In genomic region chr22:37805878-37806277, GRCh38 we compare ENCODE assay signal across 6 cellular contexts. TPM values are rescaled to one million over a fixed set of nuclear protein-coding genes. Genes with fewer than 3 reads are reported as not detected.
DNase-seq lines count a peak whose midpoint lies in the region; FAIRE-seq and TF ChIP-seq lines count a peak whose summit lies in the region.

No MANE protein-coding gene starts in this region.

- H4K8ac ChIP-seq in H9 (replicated peaks; ENCODE audit: insufficient read length, low read depth, low read length) = no peak overlapping the region

- POLR2A ChIA-PET in HEK293T (lab: Yijun Ruan, JAX) = interaction anchor here (1.5 to 6.9 kb wide), 7 partner anchors 11 to 99 kb away, joined by 5 to 78 read pairs (median 6); partner anchors contain the start of genes ANKRD54 and GALR3

- H2AK5ac ChIP-seq in H9 (ENCODE audit: insufficient read length, low read length) = no peak overlapping the region

- peak overlapping the region; percentile 65 for H3K9ac ChIP-seq in H9 (ENCODE audit: extremely low read depth, insufficient read length, low read length)

- H3K56ac ChIP-seq in H9 (ENCODE audit: insufficient read length, low read depth, low read length) = no peak overlapping the region

- no peaks in the 10 kb centered on the region for H3K9me3 ChIP-seq in H9 (ENCODE audit: control insufficient read depth, low read depth, low read length)

- H3K23me2 ChIP-seq in H9 (ENCODE audit: insufficient read length, low read depth, low read length, poor library complexity, severe bottlenecking) = peaks cover 54% of the 10 kb centered on the region

- H3K4me3 ChIP-seq in bronchial epithelial cell (ENCODE audit: low read depth, low read length) = peak overlapping the region; percentile 55

- H3K27ac ChIP-seq in H9 (ENCODE audit: insufficient read length, low read depth, low read length) = no peak overlapping the region

- no peak overlapping the region for H3K18ac ChIP-seq in H9 (ENCODE audit: insufficient read length, low read depth, low read length)

- H3K4ac ChIP-seq in H9 (ENCODE audit: low read depth, low read length) = no peak overlapping the region

- peaks cover 13% of the 10 kb centered on the region; the same call in 1 of the 2 replicates for H3K27me3 ChIP-seq in H9 (ENCODE audit: insufficient read depth, low read length)
- H3K27me3 ChIP-seq in bronchial epithelial cell (ENCODE audit: control insufficient read depth, insufficient read depth, low read length) = no peaks in the 10 kb centered on the region

- H3K27me3 Mint-ChIP-seq in H9 (ENCODE audit: low read depth) (peaks cover 53% of the 10 kb centered on the region), neural crest cell (ENCODE audit: low read depth) (peaks cover 8% of the 10 kb centered on the region)

- no peak overlapping the region for H3K23ac ChIP-seq in H9 (ENCODE audit: insufficient read length, low read depth, low read length)

- H3K4me2 ChIP-seq in H9 (ENCODE audit: insufficient read depth, insufficient read length, low read length) = peak overlapping the region; percentile 87

- H4K91ac ChIP-seq in H9 (ENCODE audit: insufficient read length, low read depth, low read length) = no peak overlapping the region

- no peak overlapping the region for H2BK12ac ChIP-seq in H9 (ENCODE audit: insufficient read length, low read depth, low read length)

- TF ChIP-seq CTCF in H9 (conservative IDR thresholded peaks at IDR 0.05) (no peak), bronchial epithelial cell (IDR thresholded peaks at IDR 0.05; ENCODE audit: insufficient read depth, low read length, severe bottlenecking) (no peak), neural crest cell (conservative IDR thresholded peaks at IDR 0.05) (no peak)

- no peak overlapping the region for H2BK15ac ChIP-seq in H9 (ENCODE audit: low read depth, low read length)

- no peaks in the 10 kb centered on the region for H4K20me1 ChIP-seq in H9 (ENCODE audit: control insufficient read depth, insufficient read depth, insufficient read length)

- no peak overlapping the region for H2BK20ac ChIP-seq in H9 (ENCODE audit: low read depth, low read length, poor library complexity, severe bottlenecking)

- H3K27ac Mint-ChIP-seq in H9 (no peak overlapping the region), neural crest cell (ENCODE audit: unreplicated experiment) (no peak overlapping the region)

- CTCF ChIA-PET in HEK293T (lab: Yijun Ruan, JAX) = no interaction called here

- WGBS in H9 (ENCODE audit: extremely low coverage, insufficient read length, low lambda C conversion rate) = no CpG with 5 or more reads among the region's 6 CpGs

- peaks cover 2% of the 10 kb centered on the region; the same call in 1 of the 2 replicates for H3K79me2 ChIP-seq in H9 (ENCODE audit: insufficient read depth, low read length)

- no peak overlapping the region for H3T11ph ChIP-seq in H9 (ENCODE audit: low read length)

- H3K4me1 ChIP-seq in H9 (ENCODE audit: insufficient read depth, low read length) = no peaks in the 10 kb centered on the region; the same call in 1 of the 2 replicates

- H3K36me3 Mint-ChIP-seq in H9 (ENCODE audit: insufficient read depth in 1 of 3, low read depth in 3 of 3) (peaks cover 0 to 4% (median 0%) of the 10 kb centered on the region in 3 experiments; a peak in 2 of 7 replicates), neural crest cell (ENCODE audit: low read depth) (no peaks in the 10 kb centered on the region)

- no peak overlapping the region for H3K14ac ChIP-seq in H9 (ENCODE audit: insufficient read depth, low read length)

- DNase-seq in H9 (no peak), bronchial epithelial cell (ENCODE audit: low read depth) (no peak), neural crest cell (ENCODE audit: low read depth, low spot score) (no peak), HEK293T (ENCODE audit: extremely low spot score) (no peak)
- no peak for DNase-seq in stimulated activated naive CD4-positive, alpha-beta T cell treated with Interleukin-2 at 50 U/mL for 16 hours (lab: John Stamatoyannopoulos, UW)
- no peak for DNase-seq in NK-92 treated with Interleukin-12 subunit alpha and Interleukin-12 subunit beta, amount 100 ng/mL, for 24 hours (lab: John Stamatoyannopoulos, UW)

- peaks cover 2% of the 10 kb centered on the region for H3K79me1 ChIP-seq in H9 (ENCODE audit: insufficient read depth, low read depth, low read length, poor library complexity, severe bottlenecking)

- H3K4me3 Mint-ChIP-seq in H9 = peak overlapping the region; percentile 81 to 93
- peak overlapping the region; percentile 94 for H3K4me3 Mint-ChIP-seq in neural crest cell

- no peak overlapping the region for H4K5ac ChIP-seq in H9 (ENCODE audit: insufficient read length, low read depth, low read length)

- FAIRE-seq in bronchial epithelial cell (lab: Jason Lieb, UNC) = no peak

- peaks cover 35 to 43% of the 10 kb centered on the region in 2 experiments for H3K4me1 Mint-ChIP-seq in H9
- H3K4me1 Mint-ChIP-seq in neural crest cell = peaks cover 63% of the 10 kb centered on the region

- no peak overlapping the region for H2BK120ac ChIP-seq in H9 (ENCODE audit: low read depth, low read length, poor library complexity, severe bottlenecking)

- H3K9me3 Mint-ChIP-seq in H9 = peaks cover 0 to 4% of the 10 kb centered on the region in 2 experiments; a peak in 3 of 5 replicates
- H3K9me3 Mint-ChIP-seq in neural crest cell = no peaks in the 10 kb centered on the region

- H3K36me3 ChIP-seq in bronchial epithelial cell (ENCODE audit: control insufficient read depth, insufficient read depth, low read length) = no peaks in the 10 kb centered on the region

- no peak overlapping the region for H2BK5ac ChIP-seq in H9 (ENCODE audit: insufficient read length, low read length)

- H2AFZ ChIP-seq in H9 (ENCODE audit: low read length) = no peak overlapping the region

TF ChIP-seq in HEK293T, 16 proteins besides CTCF, POLR2A, EP300 and RAD21:
- TF ChIP-seq PKNOX1 (IDR thresholded peaks at IDR 0.05) = no peak
- TF ChIP-seq L3MBTL2 (conservative IDR thresholded peaks at IDR 0.05) = no peak
- no peak for TF ChIP-seq FOXM1 (IDR thresholded peaks at IDR 0.05; ENCODE audit: borderline replicate concordance)
- no peak for TF ChIP-seq SUZ12 (IDR thresholded peaks at IDR 0.05)
- no peak for TF ChIP-seq ZNF384 (IDR thresholded peaks at IDR 0.05)
- no peak for TF ChIP-seq BHLHE40 (IDR thresholded peaks at IDR 0.05; ENCODE audit: borderline replicate concordance)
- no peak for TF ChIP-seq SP1 (IDR thresholded peaks at IDR 0.05)
- no peak for TF ChIP-seq TARDBP (IDR thresholded peaks at IDR 0.05)
- no peak for TF ChIP-seq ARNT (IDR thresholded peaks at IDR 0.05)
- TF ChIP-seq LEF1 (IDR thresholded peaks at IDR 0.05; ENCODE audit: borderline replicate concordance) = no peak

RNA-seq across cellular contexts. Expression of gene GCAT, which starts 1.9 kb away (rescaled TPM):
- total RNA-seq in H9 (2021) (26.9 and 28.8 TPM in 2 replicates), bronchial epithelial cell (12.8 and 27.6 TPM in 2 replicates), neural crest cell (53.1 and 55.8 TPM in 2 replicates)

RNA-seq across cellular contexts. Expression of gene GALR3, which starts 17.3 kb away (rescaled TPM):
- total RNA-seq in H9 (2021) (0.31 and 0.59 TPM in 2 replicates), bronchial epithelial cell (not detected in 2 replicates), neural crest cell (0.49 TPM in 1 of 2 replicates, not detected in the other)

RNA-seq across cellular contexts. Expression of gene ANKRD54, which starts 38.3 kb away (rescaled TPM):
- total RNA-seq in H9 (2021) (14.4 and 15.3 TPM in 2 replicates), bronchial epithelial cell (18.7 and 18.9 TPM in 2 replicates), neural crest cell (31.3 and 31.7 TPM in 2 replicates)

RNA-seq across cellular contexts. Expression of gene EIF3L, which starts 43.3 kb away (rescaled TPM):
- total RNA-seq in H9 (2021) (736 and 739 TPM in 2 replicates), bronchial epithelial cell (267 and 420 TPM in 2 replicates), neural crest cell (725 and 748 TPM in 2 replicates)
